In the genomic region with DNA sequence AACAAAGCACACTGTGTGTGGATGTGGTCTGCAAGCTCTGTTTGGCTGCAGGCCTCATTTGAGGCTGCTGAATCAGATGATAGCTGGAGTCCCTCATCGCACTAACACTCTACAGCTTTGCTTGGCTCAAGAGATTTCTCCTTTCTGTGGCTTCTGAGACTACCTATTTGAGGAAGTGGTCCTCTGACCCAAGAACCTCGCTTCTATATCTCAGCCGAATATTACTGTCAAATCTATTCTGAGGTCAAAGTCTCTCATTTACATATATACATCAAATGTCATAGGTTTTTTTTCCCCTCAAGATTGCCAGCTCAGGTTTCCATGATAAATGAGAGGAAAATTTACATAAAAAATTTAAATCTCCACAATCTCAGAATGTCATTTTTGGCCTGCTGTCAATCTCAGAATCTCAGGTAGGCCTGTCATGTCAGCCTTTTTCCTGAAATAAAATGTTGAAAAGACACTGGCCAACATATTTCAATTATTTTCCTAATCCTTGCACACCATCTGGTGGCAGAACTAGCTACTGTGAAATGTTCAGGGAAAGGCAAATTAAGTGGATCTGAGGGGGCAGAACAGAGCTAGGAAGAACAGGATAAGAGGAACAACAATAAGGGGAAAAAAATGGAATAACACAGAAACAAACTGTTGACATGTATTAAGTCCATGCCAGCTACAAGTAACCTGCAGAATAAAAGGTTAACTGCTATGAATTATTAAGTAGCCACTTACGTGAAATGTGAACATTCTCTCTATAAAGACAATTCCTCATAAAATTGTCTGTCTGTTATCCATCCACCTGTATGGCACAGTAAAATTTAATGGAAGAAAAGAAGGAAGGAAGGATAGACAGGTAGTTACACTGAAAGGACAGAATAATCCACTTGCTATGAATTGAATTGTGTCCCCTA, we compare ENCODE assay signal across 1 cellular context.
TF ChIP-seq lines count a peak whose summit lies in the region.

No MANE protein-coding gene starts in this region.

TF ChIP-seq in H1, 55 proteins besides CTCF, POLR2A, EP300 and RAD21 (continued from another document):
- TF ChIP-seq, protein P1, sequence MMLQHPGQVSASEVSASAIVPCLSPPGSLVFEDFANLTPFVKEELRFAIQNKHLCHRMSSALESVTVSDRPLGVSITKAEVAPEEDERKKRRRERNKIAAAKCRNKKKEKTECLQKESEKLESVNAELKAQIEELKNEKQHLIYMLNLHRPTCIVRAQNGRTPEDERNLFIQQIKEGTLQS (IDR thresholded peaks at IDR 0.05; ENCODE audit: insufficient read depth, low read depth, low read length) = no peak
- TF ChIP-seq TEAD4 (IDR thresholded peaks at IDR 0.05; ENCODE audit: low read depth, low read length) (no peak), EGR1 (IDR thresholded peaks at IDR 0.05; ENCODE audit: borderline replicate concordance, low read depth, low read length) (no peak)
